In the genomic region with DNA sequence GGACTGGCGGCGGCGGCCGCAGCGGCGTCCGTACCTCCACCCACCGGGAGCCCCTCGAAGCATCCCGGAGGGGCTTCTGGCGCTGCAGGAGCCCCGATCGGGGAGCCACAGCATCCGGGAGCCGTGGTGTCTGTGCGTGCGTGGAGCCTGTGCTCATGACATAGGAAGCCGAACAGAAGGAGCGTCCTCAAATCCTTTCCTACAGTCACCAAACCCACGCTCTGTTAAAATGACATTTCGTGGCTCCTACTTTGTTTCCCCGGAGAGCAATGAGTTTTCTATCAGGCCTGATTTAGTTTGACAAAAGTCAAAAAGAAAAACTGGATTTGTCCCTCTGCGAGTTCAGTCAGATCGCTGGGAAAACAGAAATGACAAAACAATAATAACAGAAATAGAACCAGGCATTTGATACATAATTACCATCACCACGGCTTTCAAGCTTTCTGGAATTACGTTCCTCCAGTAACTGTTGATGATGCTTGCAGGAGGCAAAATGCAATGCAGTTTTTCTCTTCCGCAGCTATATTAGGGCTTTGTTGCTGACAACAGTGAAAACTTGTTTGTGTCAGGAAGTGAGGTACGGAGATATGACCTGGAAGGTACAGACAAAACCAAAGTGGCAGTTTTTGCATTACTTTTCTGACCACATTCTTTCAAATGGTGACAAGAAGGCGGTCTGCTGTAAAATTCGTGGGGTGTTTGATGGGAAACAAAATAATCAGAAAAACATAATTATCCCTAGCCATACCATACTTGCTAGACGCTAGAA, we compare ENCODE assay signal across 8 cellular contexts.
DNase-seq lines count a peak whose midpoint lies in the region; ATAC-seq and TF ChIP-seq lines count a peak whose summit lies in the region.

No MANE protein-coding gene starts in this region.

- H3K9me3 Mint-ChIP-seq in CD8-positive, alpha-beta memory T cell, result peaks cover 0 to 6% (median 2%) of the 10 kb centered on the region in 5 donors
- H3K9me3 Mint-ChIP-seq in activated CD4-positive, alpha-beta memory T cell treated with anti-CD3 and anti-CD28 coated beads, Interleukin-2, amount 10 ng/mL, durations not matched to agents 7 days and 5 days, result no peaks in the 10 kb centered on the region

- no TSS peak for BruUV-seq in HCT116 (replicated peaks; lab: Mats Ljungman, UMichigan)

- H3K27me3 Mint-ChIP-seq in CD8-positive, alpha-beta memory T cell, result peaks cover 0 to 17% of the 10 kb centered on the region in 2 donors
- H3K27me3 Mint-ChIP-seq in activated CD4-positive, alpha-beta memory T cell treated with anti-CD3 and anti-CD28 coated beads, Interleukin-2, amount 10 ng/mL, durations not matched to agents 7 days and 5 days, result no peaks in the 10 kb centered on the region

- H3K4me1 ChIP-seq in CD8-positive, alpha-beta memory T cell (ENCODE audit: insufficient read depth, low read length), result peaks cover 47% of the 10 kb centered on the region
- H3K4me1 ChIP-seq in HCT116 (ENCODE audit: control insufficient read depth in 1 of 2, insufficient read depth in 2 of 2, low read length in 2 of 2), result peaks cover 26 to 47% of the 10 kb centered on the region in 2 experiments

- no peaks in the 10 kb centered on the region for H4K20me1 ChIP-seq in HCT116 (ENCODE audit: insufficient read depth)

- POLR2A ChIA-PET in CD8-positive, alpha-beta memory T cell (lab: Charles Lee), result interaction anchor here (0.5 to 4.6 kb wide), 10 partner anchors 39 to 219 kb away, joined by 3 to 31 read pairs (median 5); a partner anchor contains a TSS
- POLR2A ChIA-PET in HCT116 (lab: Charles Lee), result interaction anchor here (2.1 kb wide), 1 partner anchor 56 kb away, joined by 9 read pairs; no protein-coding TSS in a partner anchor
- POLR2A ChIA-PET in activated CD4-positive, alpha-beta memory T cell treated with anti-CD3 and anti-CD28 coated beads, Interleukin-2, amount 10 ng/mL, durations not matched to agents 7 days and 5 days (lab: Charles Lee), result interaction anchor here (0.7 to 9.8 kb wide), 32 partner anchors 9 to 393 kb away, joined by 3 to 247 read pairs (median 4); a partner anchor contains a TSS

- peaks cover 47 to 67% (median 57%) of the 10 kb centered on the region in 3 donors for H3K4me1 Mint-ChIP-seq in CD8-positive, alpha-beta memory T cell
- peaks cover 61% of the 10 kb centered on the region for H3K4me1 Mint-ChIP-seq in activated CD4-positive, alpha-beta memory T cell treated with anti-CD3 and anti-CD28 coated beads, Interleukin-2, amount 10 ng/mL, durations not matched to agents 7 days and 5 days

- H3K4me3 ChIP-seq in CD8-positive, alpha-beta memory T cell (ENCODE audit: low read length), result peak overlapping the region; percentile 96
- H3K4me3 ChIP-seq in HCT116 (replicated peaks in 1 of 2; ENCODE audit: low read depth in 1 of 2, low read length in 2 of 2), result peak overlapping the region; percentile 80 to 88
- H3K4me3 ChIP-seq in foreskin fibroblast (ENCODE audit: low read depth in 1 of 2, low read length in 2 of 2), result peak overlapping the region; percentile 89 to 96

- H3K36me3 ChIP-seq in CD8-positive, alpha-beta memory T cell (ENCODE audit: insufficient read depth, low read length), result no peaks in the 10 kb centered on the region
- H3K36me3 ChIP-seq in HCT116 (ENCODE audit: control insufficient read depth in 1 of 2, insufficient read depth in 2 of 2, low read length in 2 of 2), result peaks cover 0 to 3% of the 10 kb centered on the region in 2 experiments; a peak in 1 of 4 replicates

- CTCF ChIA-PET in CD8-positive, alpha-beta memory T cell (lab: Charles Lee), result interaction anchor here (1.3 to 3.1 kb wide), 7 partner anchors 16 to 219 kb away, joined by 3 to 10 read pairs (median 7); a partner anchor contains a TSS
- CTCF ChIA-PET in HCT116 (lab: Charles Lee), result interaction anchor here (1.3 to 1.7 kb wide), 2 partner anchors 80 to 195 kb away, joined by 3 to 5 read pairs; no protein-coding TSS in a partner anchor
- CTCF ChIA-PET in activated CD4-positive, alpha-beta memory T cell treated with anti-CD3 and anti-CD28 coated beads, Interleukin-2, amount 10 ng/mL, durations not matched to agents 7 days and 5 days (lab: Charles Lee), result interaction anchor here (1.3 to 4.0 kb wide), 3 partner anchors 36 to 219 kb away, joined by 3 to 23 read pairs (median 11); a partner anchor contains a TSS

- no peak overlapping the region for H2AFZ ChIP-seq in HCT116 (ENCODE audit: low read depth, low read length, poor library complexity, severe bottlenecking)

- peaks cover 0 to 46% (median 9%) of the 10 kb centered on the region in 3 donors for H3K36me3 Mint-ChIP-seq in CD8-positive, alpha-beta memory T cell
- H3K36me3 Mint-ChIP-seq in activated CD4-positive, alpha-beta memory T cell treated with anti-CD3 and anti-CD28 coated beads, Interleukin-2, amount 10 ng/mL, durations not matched to agents 7 days and 5 days (ENCODE audit: low read depth), result peaks cover 66% of the 10 kb centered on the region

- H3K9ac ChIP-seq in HCT116 (ENCODE audit: low read length), result peak overlapping the region; percentile 93

- intact Hi-C loops in HCT116 (cut with micrococcal nuclease) (loop anchor here (2.0 to 5.0 kb wide), 2 partner anchors 56 to 211 kb away; no protein-coding TSS in a partner anchor), left colon (cut with DNase I, micrococcal nuclease) (loop anchor here in 1 of 2 donors (10.0 kb wide), 2 partner anchors 216 to 316 kb away; a partner anchor contains a TSS)

- RAD21 ChIA-PET in HCT116 (lab: Charles Lee; ENCODE audit: low non-redundant PET in 1 of 2, low total read pairs in 2 of 2, uncharacterized antibody in 2 of 2, unreplicated experiment in 2 of 2), result interaction anchor here in 1 of 2 experiments (1.3 kb wide), 1 partner anchor 212 kb away, joined by 3 read pairs; no protein-coding TSS in a partner anchor

- no peak for TF ChIP-seq POLR2A in HCT116 (IDR thresholded peaks at IDR 0.05; ENCODE audit: borderline replicate concordance, extremely low read depth, insufficient read depth, insufficient read length)

- ATAC-seq in HCT116, result no peak
- ATAC-seq in GM19467 (IDR thresholded peaks at IDR 0.05; ENCODE audit: unreplicated experiment), result no peak
- no peak for ATAC-seq in left colon
- no peak for ATAC-seq in HG03469 (IDR thresholded peaks at IDR 0.05; ENCODE audit: unreplicated experiment)

- H3K4me3 Mint-ChIP-seq in CD8-positive, alpha-beta memory T cell, result peak overlapping the region; percentile 90 to 100 (median 98)
- peak overlapping the region; percentile 98 for H3K4me3 Mint-ChIP-seq in activated CD4-positive, alpha-beta memory T cell treated with anti-CD3 and anti-CD28 coated beads, Interleukin-2, amount 10 ng/mL, durations not matched to agents 7 days and 5 days

- TF ChIP-seq RAD21 in HCT116 (IDR thresholded peaks at IDR 0.05; ENCODE audit: low read depth), result no peak

- DNase-seq in CD8-positive, alpha-beta memory T cell, result peak in 4 of 5 donors; percentile 50 to 86 (median 79)
- DNase-seq in HCT116 (ENCODE audit: low read depth, low spot score) (no peak), foreskin fibroblast (peak in 1 of 2 donors; percentile 20), pons (ENCODE audit: low spot score) (peak; percentile 71), left colon (no peak)
- peak; percentile 58 for DNase-seq in activated CD4-positive, alpha-beta memory T cell treated with anti-CD3 and anti-CD28 coated beads, Interleukin-2, amount 10 ng/mL, durations not matched to agents 7 days and 5 days

- H3K27ac Mint-ChIP-seq in CD8-positive, alpha-beta memory T cell, result peak overlapping the region; percentile 94 to 100 (median 100)
- peak overlapping the region; percentile 98 for H3K27ac Mint-ChIP-seq in activated CD4-positive, alpha-beta memory T cell treated with anti-CD3 and anti-CD28 coated beads, Interleukin-2, amount 10 ng/mL, durations not matched to agents 7 days and 5 days

- no peak for TF ChIP-seq CTCF in HCT116 (IDR thresholded peaks at IDR 0.05 in 2 of 3, conservative IDR thresholded peaks at IDR 0.05 in 1 of 3; ENCODE audit: borderline replicate concordance in 1 of 3, insufficient read depth in 1 of 3, low read depth in 2 of 3, low read length in 2 of 3)
- no peak for TF ChIP-seq CTCF in foreskin fibroblast (IDR thresholded peaks at IDR 0.05; ENCODE audit: low read depth, low read length)

- H3K9me2 ChIP-seq in HCT116 (ENCODE audit: insufficient read depth), result no peaks in the 10 kb centered on the region

- H3K27me3 ChIP-seq in CD8-positive, alpha-beta memory T cell (ENCODE audit: insufficient read depth, low read length, poor library complexity, severe bottlenecking), result no peaks in the 10 kb centered on the region
- H3K27me3 ChIP-seq in HCT116 (ENCODE audit: insufficient read depth, low read length), result no peaks in the 10 kb centered on the region

- peak overlapping the region; percentile 99 for H3K27ac ChIP-seq in CD8-positive, alpha-beta memory T cell (ENCODE audit: low read depth, low read length)
- H3K27ac ChIP-seq in HCT116 (ENCODE audit: low read depth, low read length), result peak overlapping the region; percentile 87

- H3K4me2 ChIP-seq in HCT116 (ENCODE audit: low read length), result peak overlapping the region; percentile 97

- peaks cover 51% of the 10 kb centered on the region for H3K79me2 ChIP-seq in HCT116 (ENCODE audit: insufficient read depth, low read length)

- no peaks in the 10 kb centered on the region for H3K9me3 ChIP-seq in CD8-positive, alpha-beta memory T cell (ENCODE audit: low read length)
- H3K9me3 ChIP-seq in HCT116 (ENCODE audit: control insufficient read depth in 1 of 2, insufficient read depth in 1 of 2, low read depth in 1 of 2, low read length in 2 of 2), result no peaks in the 10 kb centered on the region

Comparison
In these comparisons a context has a peak if more than half of its experiments do, and no peak if none do; other contexts are left out.
1. DNase-seq: peak in CD8-positive, alpha-beta memory T cell (4 of 5), activated CD4-positive, alpha-beta memory T cell treated with anti-CD3 and anti-CD28 coated beads, Interleukin-2, amount 10 ng/mL, durations not matched to agents 7 days and 5 days (single experiment) and pons (single experiment); none in HCT116 (single experiment) and left colon (0 of 2).
2. Peak in every context shown above with its lines, with median percentiles within 50 percentile points of each other: H3K4me3 ChIP-seq.